Comparison of ENCODE assay signal across 22 cellular contexts in genomic region chr17:41939044-41939695, GRCh38. TPM values are rescaled to one million over a fixed set of nuclear protein-coding genes. Genes with fewer than 3 reads are reported as not detected.
"Had no signal": no experiment of that assay in that cellular context is flagged by ENCODE, and none has a peak within 500 bp of the region (broad histone marks: within the 10 kb centered on the region; RNA-seq: fewer than 3 reads in every experiment).

No MANE protein-coding gene starts in this region.

- ATAC-seq: activated T-helper 17 cell treated with anti-CD3 and anti-CD28 coated beads, Interleukin-2, amount 50 U/mL, for 72 hours; left colon; stimulated activated memory B cell treated with anti-CD40 and anti-IgM and Interleukin-4, amounts not matched to agents 10 μg/mL and 1 μg/mL and 100 μg/mL, for 72 hours; WTC11 had no signal

- H3K27me3 ChIP-seq: adrenal gland, ascending aorta, colonic mucosa, heart right ventricle, neutrophil, right lobe of liver, transverse colon had no signal

- H3K4me3 ChIP-seq: adrenal gland, ascending aorta, colonic mucosa, heart right ventricle, right lobe of liver, transverse colon had no signal

- H3K4me1 Mint-ChIP-seq: activated T-helper 17 cell treated with anti-CD3 and anti-CD28 coated beads, Interleukin-2, amount 50 U/mL, for 72 hours; nephron; stimulated activated memory B cell treated with anti-CD40 and anti-IgM and Interleukin-4, amounts not matched to agents 10 μg/mL and 1 μg/mL and 100 μg/mL, for 72 hours; WTC11 had no signal

- H3K27ac Mint-ChIP-seq: activated naive CD8-positive, alpha-beta T cell; activated T-helper 17 cell treated with anti-CD3 and anti-CD28 coated beads, Interleukin-2, amount 50 U/mL, for 72 hours; nephron; stimulated activated memory B cell treated with anti-CD40 and anti-IgM and Interleukin-4, amounts not matched to agents 10 μg/mL and 1 μg/mL and 100 μg/mL, for 72 hours had no signal

- H2AFZ ChIP-seq: parathyroid adenoma had no signal

- H3K36me3 Mint-ChIP-seq: activated naive CD8-positive, alpha-beta T cell; stimulated activated memory B cell treated with anti-CD40 and anti-IgM and Interleukin-4, amounts not matched to agents 10 μg/mL and 1 μg/mL and 100 μg/mL, for 72 hours; WTC11 had no signal

- H3K9me3 ChIP-seq: adrenal gland, ascending aorta, colonic mucosa, heart right ventricle, neutrophil, right lobe of liver, transverse colon had no signal

- H3K27ac ChIP-seq: adrenal gland, ascending aorta, colonic mucosa, neutrophil, parathyroid adenoma, transverse colon had no signal

- H3K9me3 Mint-ChIP-seq: activated T-helper 17 cell treated with anti-CD3 and anti-CD28 coated beads, Interleukin-2, amount 50 U/mL, for 72 hours; nephron; stimulated activated memory B cell treated with anti-CD40 and anti-IgM and Interleukin-4, amounts not matched to agents 10 μg/mL and 1 μg/mL and 100 μg/mL, for 72 hours; WTC11 had no signal

- H3K79me2 ChIP-seq: parathyroid adenoma had no signal

- H3K4me1 ChIP-seq: adrenal gland, ascending aorta, colonic mucosa, parathyroid adenoma, transverse colon had no signal

- FAIRE-seq: keratinocyte, small intestine, urothelium cell line had no signal

- H3K27me3 Mint-ChIP-seq: activated naive CD8-positive, alpha-beta T cell had no signal

- H3K36me3 ChIP-seq: adrenal gland, ascending aorta, colonic mucosa, neutrophil, right lobe of liver, transverse colon had no signal

- H3K4me3 Mint-ChIP-seq: activated naive CD8-positive, alpha-beta T cell; activated T-helper 17 cell treated with anti-CD3 and anti-CD28 coated beads, Interleukin-2, amount 50 U/mL, for 72 hours; nephron; stimulated activated memory B cell treated with anti-CD40 and anti-IgM and Interleukin-4, amounts not matched to agents 10 μg/mL and 1 μg/mL and 100 μg/mL, for 72 hours; WTC11 had no signal

- DNase-seq: activated T-cell treated with anti-CD3 and anti-CD28 coated beads, Interleukin-2, amount 50 U/mL, for 1 hour; adrenal gland; colonic mucosa; heart right ventricle; left colon; mesenchymal stem cell; right lobe of liver; small intestine; stimulated activated CD4-positive, alpha-beta T cell treated with anti-CD3 and anti-CD28 coated beads, Interleukin-2, amount 100 ng/mL, for 24 hours; T-helper 9 cell; transverse colon had no signal

RNA-seq across cellular contexts. Expression of gene ODAD4, which starts 8.8 kb away (rescaled TPM):
- total RNA-seq: ascending aorta, mononuclear cell had no signal
